Comparison of ENCODE assay signal across 13 cellular contexts in the genomic region with DNA sequence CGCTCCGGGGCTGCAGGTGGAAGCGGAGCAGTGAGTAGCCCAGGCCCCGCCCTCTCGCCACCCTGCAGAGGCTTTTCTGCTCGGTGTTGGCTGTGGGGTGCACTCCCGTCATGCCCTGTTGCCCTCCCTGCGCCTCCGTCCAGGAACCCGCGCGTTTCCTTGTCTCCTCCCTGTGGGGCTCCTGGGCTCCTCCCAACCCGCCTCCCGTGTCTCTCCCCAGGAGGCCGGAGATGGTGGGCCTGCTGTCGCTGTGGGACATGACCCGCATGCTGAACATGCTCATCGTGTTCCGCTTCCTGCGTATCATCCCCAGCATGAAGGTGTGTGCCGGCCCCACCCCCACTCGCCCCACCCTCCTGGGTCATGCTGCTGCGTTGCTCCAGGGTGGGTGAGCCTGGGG.
"Had no signal": no experiment of that assay in that cellular context is flagged by ENCODE, and none has a peak within 500 bp of the region (broad histone marks: within the 10 kb centered on the region; RNA-seq: fewer than 3 reads in every experiment).

No MANE protein-coding gene starts in this region.

- H3K9me3 Mint-ChIP-seq: activated naive CD4-positive, alpha-beta T cell treated with anti-CD3 and anti-CD28 coated beads, Interleukin-2, amount 50 U/mL, for 24 hours; activated T-cell treated with anti-CD3 and anti-CD28 coated beads, Interleukin-2, amount 50 U/mL, for 72 hours; memory B cell; T-cell had no signal

- H3K9me3 ChIP-seq: suprapubic skin, transverse colon, vagina had no signal

- DNase-seq: activated effector memory CD4-positive, alpha-beta T cell treated with anti-CD3 and anti-CD28 coated beads, Interleukin-2, amount 50 U/mL, for 16 hours; activated T-cell treated with anti-CD3 and anti-CD28 coated beads, Interleukin-2, amount 50 U/mL, for 72 hours; amniotic stem cell; foreskin melanocyte; head of caudate nucleus; left ventricle myocardium superior; retina; transverse colon had no signal

- H3K27ac Mint-ChIP-seq: memory B cell had no signal

- H3K4me3 Mint-ChIP-seq: activated naive CD4-positive, alpha-beta T cell treated with anti-CD3 and anti-CD28 coated beads, Interleukin-2, amount 50 U/mL, for 24 hours; activated T-cell treated with anti-CD3 and anti-CD28 coated beads, Interleukin-2, amount 50 U/mL, for 72 hours; memory B cell had no signal

- H3K36me3 Mint-ChIP-seq: activated naive CD4-positive, alpha-beta T cell treated with anti-CD3 and anti-CD28 coated beads, Interleukin-2, amount 50 U/mL, for 24 hours had no signal

- H3K27me3 Mint-ChIP-seq: activated naive CD4-positive, alpha-beta T cell treated with anti-CD3 and anti-CD28 coated beads, Interleukin-2, amount 50 U/mL, for 24 hours; memory B cell; T-cell had no signal
